In the genomic region with DNA sequence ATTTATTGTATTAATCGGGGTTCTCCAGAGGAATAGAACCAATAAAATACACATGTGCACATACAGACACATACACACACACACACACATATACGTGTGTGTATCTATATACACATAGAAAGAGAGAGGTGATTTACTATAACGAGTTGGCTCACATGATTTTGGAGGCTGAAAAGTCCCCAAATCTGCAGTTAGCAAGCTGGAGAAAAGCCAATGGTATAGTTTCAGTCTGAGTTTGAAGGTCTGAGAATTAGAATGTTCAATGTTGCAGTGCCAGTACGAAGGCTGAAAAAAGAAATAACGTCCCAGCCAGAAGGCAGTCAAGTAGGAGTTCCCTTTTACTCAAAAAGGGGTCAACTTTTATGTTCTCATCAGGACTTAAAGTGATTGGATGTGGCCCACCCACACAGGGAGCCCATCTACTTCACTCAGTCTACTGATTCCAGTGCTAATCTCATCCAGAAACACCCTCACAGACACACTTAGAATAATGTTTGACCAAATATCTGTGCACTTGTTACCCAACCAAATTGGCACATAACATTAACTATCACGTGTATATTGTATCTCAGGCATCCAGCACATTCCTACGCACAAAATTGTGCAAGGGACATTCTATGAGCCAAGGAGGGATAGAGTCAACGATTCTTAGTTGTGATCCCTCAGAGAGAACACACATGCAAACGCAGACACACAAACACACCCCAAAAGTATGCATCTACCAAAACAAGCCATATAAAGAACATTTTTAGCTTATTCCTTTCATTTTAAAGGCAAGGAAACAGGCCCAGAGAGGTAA, we compare ENCODE assay signal across 16 cellular contexts.
DNase-seq lines count a peak whose midpoint lies in the region; ATAC-seq and TF ChIP-seq lines count a peak whose summit lies in the region.
"Had no signal": no experiment of that assay in that cellular context is flagged by ENCODE, and none has a peak within 500 bp of the region (broad histone marks: within the 10 kb centered on the region; RNA-seq: fewer than 3 reads in every experiment).

No MANE protein-coding gene starts in this region.

- no peaks in the 10 kb centered on the region for H4K20me1 ChIP-seq in OCI-LY1 (ENCODE audit: insufficient read depth, low read length)

- H3K79me2 ChIP-seq in OCI-LY1 (ENCODE audit: insufficient read depth, low read length), result no peaks in the 10 kb centered on the region
- H3K79me2 ChIP-seq: parathyroid adenoma had no signal

- H3F3A ChIP-seq in OCI-LY1 (ENCODE audit: insufficient read depth, low read length), result no peaks in the 10 kb centered on the region

- H3K4me1 ChIP-seq in OCI-LY1 (ENCODE audit: insufficient read depth, low read length, severe bottlenecking) (peaks cover 60% of the 10 kb centered on the region), tibial nerve (no peaks in the 10 kb centered on the region)
- H3K4me1 ChIP-seq: ascending aorta, heart left ventricle, parathyroid adenoma had no signal

- peak overlapping the region; percentile 56; the same call in 1 of the 2 replicates for H3K9ac ChIP-seq in OCI-LY1 (ENCODE audit: low read length)
- H3K9ac ChIP-seq: GM23248, parathyroid adenoma had no signal

- peak overlapping the region; percentile 40; the same call in 1 of the 2 replicates for H2AFZ ChIP-seq in OCI-LY1 (ENCODE audit: low read length)
- H2AFZ ChIP-seq: GM23248, parathyroid adenoma had no signal

- H3K27me3 ChIP-seq in OCI-LY1 (ENCODE audit: insufficient read depth, low read length) (no peaks in the 10 kb centered on the region), tibial nerve (no peaks in the 10 kb centered on the region)
- H3K27me3 ChIP-seq: ascending aorta, heart left ventricle had no signal

- DNase-seq in kidney tubule cell (ENCODE audit: low spot score) (no peak), tibial nerve (ENCODE audit: low spot score in 2 of 2) (no peak), NCI-H2029 treated with DMSO at 0.1 percent for 48 hours (lab: John Stamatoyannopoulos, UW) (no peak), NCI-H526 (lab: John Stamatoyannopoulos, UW) (no peak)
- DNase-seq: erythroblast, GM23248, heart left ventricle, NCI-H1105 treated with DMSO at 0.1 percent for 48 hours, NCI-H446 treated with DMSO at 0.1 percent for 48 hours, WERI-Rb-1 had no signal

- H3K9me2 ChIP-seq in OCI-LY1 (ENCODE audit: low read depth, low read length), result no peaks in the 10 kb centered on the region

- H3K9me3 ChIP-seq in OCI-LY1 (ENCODE audit: low read length) (no peaks in the 10 kb centered on the region), tibial nerve (peaks cover 0 to 12% (median 0%) of the 10 kb centered on the region in 4 donors)

- H3K27ac ChIP-seq in OCI-LY1 (ENCODE audit: low read depth, low read length, poor library complexity, severe bottlenecking), result peak overlapping the region; percentile 94
- no peak overlapping the region for H3K27ac ChIP-seq in tibial nerve
- H3K27ac ChIP-seq: ascending aorta, GM23248, heart left ventricle, parathyroid adenoma, WERI-Rb-1 had no signal

- TF ChIP-seq EP300 in tibial nerve (IDR thresholded peaks at IDR 0.05), result no peak

- no peak for TF ChIP-seq POLR2A in GM18505 (IDR thresholded peaks at IDR 0.05; ENCODE audit: borderline replicate concordance, extremely low read depth, insufficient read depth, insufficient read length)
- TF ChIP-seq POLR2A in tibial nerve (IDR thresholded peaks at IDR 0.05), result no peak

- peak overlapping the region; percentile 49 for H3K4me3 ChIP-seq in OCI-LY1 (ENCODE audit: low read depth, low read length, poor library complexity, severe bottlenecking)
- no peak overlapping the region for H3K4me3 ChIP-seq in tibial nerve
- H3K4me3 ChIP-seq: ascending aorta, GM23248, heart left ventricle had no signal

- 83 to 86% methylated on average over 9 of the region's 9 CpGs for WGBS in tibial nerve, 2 donors

- H3K36me3 ChIP-seq in OCI-LY1 (ENCODE audit: insufficient read depth, low read length) (no peaks in the 10 kb centered on the region), tibial nerve (no peaks in the 10 kb centered on the region)
- H3K36me3 ChIP-seq: ascending aorta, heart left ventricle, WERI-Rb-1 had no signal

- peak overlapping the region; percentile 62 for H3K4me2 ChIP-seq in OCI-LY1 (ENCODE audit: low read length)

- TF ChIP-seq CTCF in OCI-LY1 (IDR thresholded peaks at IDR 0.05; ENCODE audit: low read length) (no peak), tibial nerve (IDR thresholded peaks at IDR 0.05) (no peak)

- peak; percentile 39 for ATAC-seq in GM18505 (IDR thresholded peaks at IDR 0.05; ENCODE audit: unreplicated experiment)
- peak; percentile 44 for ATAC-seq in GM21381 (IDR thresholded peaks at IDR 0.05; ENCODE audit: unreplicated experiment)
- peak; percentile 43 for ATAC-seq in HG02970 (IDR thresholded peaks at IDR 0.05; ENCODE audit: low FRiP score, unreplicated experiment)
- ATAC-seq: heart left ventricle had no signal
